ENCODE assay signal across 24 cellular contexts in genomic region chr7:70554646-70555045, GRCh38.
"Had no signal": no experiment of that assay in that cellular context is flagged by ENCODE, and none has a peak within 500 bp of the region (broad histone marks: within the 10 kb centered on the region; RNA-seq: fewer than 3 reads in every experiment).

No MANE protein-coding gene starts in this region.

- H3K27me3 ChIP-seq: ascending aorta, breast epithelium, colonic mucosa, heart left ventricle, hepatocyte had no signal

- H3K4me3 ChIP-seq: ascending aorta, breast epithelium, colonic mucosa, esophagus squamous epithelium, heart left ventricle, hepatocyte had no signal

- H3K4me1 ChIP-seq: ascending aorta, breast epithelium, colonic mucosa, heart left ventricle had no signal

- H3K27ac ChIP-seq: ascending aorta, breast epithelium, colonic mucosa, epithelial cell of prostate, esophagus squamous epithelium, heart left ventricle, hepatocyte had no signal

- H3K79me2 ChIP-seq: hepatocyte had no signal

- H3K36me3 ChIP-seq: ascending aorta, breast epithelium, colonic mucosa, esophagus squamous epithelium, heart left ventricle had no signal

- H2AFZ ChIP-seq: hepatocyte had no signal

- DNase-seq: activated CD4-positive, alpha-beta memory T cell treated with anti-CD3 and anti-CD28 coated beads for 36 hours; activated CD4-positive, alpha-beta T cell treated with anti-CD3 and anti-CD28 coated beads for 36 hours; activated CD4-positive, alpha-beta T cell treated with anti-CD3 and anti-CD28 coated beads, Interleukin-2, amount 10 ng/mL, durations not matched to agents 24 days and 14 days; activated CD4-positive, CD25-positive, alpha-beta regulatory T cell; activated CD4-positive, CD25-positive, alpha-beta regulatory T cell treated with anti-CD3 and anti-CD28 coated beads, Interleukin-2, amount 50 U/mL, for 72 hours; activated CD8-positive, alpha-beta memory T cell treated with anti-CD3 and anti-CD28 coated beads, Interleukin-2, amount 10 ng/mL, durations not matched to agents 7 days and 5 days; activated CD8-positive, alpha-beta memory T cell treated with anti-CD3 and anti-CD28 coated beads, Interleukin-2, amount 50 U/mL, for 4 hours; activated CD8-positive, alpha-beta T cell treated with anti-CD3 and anti-CD28 coated beads, Interleukin-2, amount 10 ng/mL, durations not matched to agents 7 days and 5 days; activated gamma-delta T cell; activated naive CD4-positive, alpha-beta T cell; activated naive CD4-positive, alpha-beta T cell treated with anti-CD3 and anti-CD28 coated beads, Interleukin-2, amount 10 ng/mL, durations not matched to agents 7 days and 5 days; activated naive CD8-positive, alpha-beta T cell treated with anti-CD3 and anti-CD28 coated beads, Interleukin-2, amount 10 ng/mL, durations not matched to agents 7 days and 5 days; activated T-cell treated with anti-CD3 and anti-CD28 coated beads, Interleukin-2, amount 50 U/mL, for 1 hour; activated T-cell treated with anti-CD3 and anti-CD28 coated beads, Interleukin-2, amount 50 U/mL, for 48 hours; colonic mucosa; effector CD8-positive, alpha-beta T cell; esophagus squamous epithelium; heart left ventricle; T-helper 2 cell had no signal

- ATAC-seq: activated CD4-positive, alpha-beta T cell treated with anti-CD3 and anti-CD28 coated beads for 36 hours; activated CD8-positive, alpha-beta memory T cell treated with anti-CD3 and anti-CD28 coated beads, Interleukin-2, amount 10 ng/mL, durations not matched to agents 7 days and 5 days; activated CD8-positive, alpha-beta T cell treated with anti-CD3 and anti-CD28 coated beads, Interleukin-2, amount 10 ng/mL, durations not matched to agents 7 days and 5 days; activated naive CD4-positive, alpha-beta T cell treated with anti-CD3 and anti-CD28 coated beads, Interleukin-2, amount 50 U/mL, for 72 hours; heart left ventricle had no signal

- H3K9me3 ChIP-seq: ascending aorta, colonic mucosa, heart left ventricle had no signal

- H3K4me2 ChIP-seq: hepatocyte had no signal
